In genomic region chr3:33372218-33373081, GRCh38 we compare ENCODE assay signal across 8 cellular contexts.
A peak's percentile ranks its signal among the peaks of the same experiment; 100 is the strongest.
DNase-seq lines count a peak whose midpoint lies in the region; ATAC-seq, FAIRE-seq and TF ChIP-seq lines count a peak whose summit lies in the region.

No MANE protein-coding gene starts in this region.

- H3K36me3 Mint-ChIP-seq in T-cell (no peaks in the 10 kb centered on the region), immature natural killer cell (no peaks in the 10 kb centered on the region)

- in situ Hi-C loops in GM12878 (cut with MboI), result loop anchor here (5.0 to 10.0 kb wide), 2 partner anchors 240 to 418 kb away; partner anchors contain the start of gene CCR4

- RAD21 ChIA-PET in GM12878 (lab: Charles Lee; ENCODE audit: unreplicated experiment), result interaction anchor here (0.8 to 3.7 kb wide), 16 partner anchors 8 to 431 kb away, joined by 3 to 160 read pairs (median 6); partner anchors contain the start of gene CRTAP

- intact Hi-C loops in GM12878 (cut with micrococcal nuclease; ENCODE audit: unreplicated experiment), result loop anchor here (1.0 kb wide), 2 partner anchors 241 to 425 kb away; no protein-coding TSS in a partner anchor

- CTCF ChIA-PET in T-cell (lab: Charles Lee), result interaction anchor here (0.5 to 3.2 kb wide), 25 partner anchors 9 to 705 kb away, joined by 3 to 40 read pairs (median 5); no protein-coding TSS in a partner anchor
- CTCF ChIA-PET in GM12878 (lab: Yijun Ruan, JAX), result interaction anchor here (0.7 to 6.1 kb wide), 55 partner anchors 8 to 637 kb away, joined by 3 to 319 read pairs (median 4); partner anchors contain the start of gene CCR4

- H4K20me1 ChIP-seq in GM12878 (ENCODE audit: control insufficient read depth, insufficient read depth), result no peaks in the 10 kb centered on the region

- H2AFZ ChIP-seq in GM12878 (ENCODE audit: control insufficient read depth, low read depth, low read length), result peak overlapping the region; percentile 64

- BruUV-seq in GM12878 (replicated peaks; lab: Mats Ljungman, UMichigan), result no TSS peak

- no peaks in the 10 kb centered on the region for H3K36me3 ChIP-seq in GM12878 (ENCODE audit: control insufficient read depth in 2 of 2, insufficient read depth in 2 of 2, low read length in 1 of 2)

- FAIRE-seq in GM12878 (lab: Jason Lieb, UNC), result peak; percentile 94

- TF ChIP-seq POLR2A in GM18505 (IDR thresholded peaks at IDR 0.05; ENCODE audit: borderline replicate concordance, extremely low read depth, insufficient read depth, insufficient read length) (no peak), GM12878 (IDR thresholded peaks at IDR 0.05; ENCODE audit: low read depth, low read length) (no peak)

- H3K27ac Mint-ChIP-seq in T-cell (no peak overlapping the region), immature natural killer cell (no peak overlapping the region)

- H3K4me3 ChIP-seq in GM12878, result no peak overlapping the region

- TF ChIP-seq CTCF in AG09319 (IDR thresholded peaks at IDR 0.05; ENCODE audit: low read depth, low read length) (peak; percentile 96), GM12878 (IDR thresholded peaks at IDR 0.05 in 2 of 3, conservative IDR thresholded peaks at IDR 0.05 in 1 of 3; ENCODE audit: control insufficient read depth in 2 of 3, extremely low read depth in 1 of 3, insufficient read depth in 1 of 3, low read depth in 3 of 3, low read length in 3 of 3) (peak; percentile 84 to 95 (median 86))

- H3K4me1 Mint-ChIP-seq in T-cell (peaks cover 1 to 8% (median 3%) of the 10 kb centered on the region in 3 donors), immature natural killer cell (peaks cover 0 to 7% of the 10 kb centered on the region in 2 donors)

- DNase-seq in AG09319 (ENCODE audit: extremely low read depth, low read depth) (no peak), HuH-7.5 (ENCODE audit: low spot score) (peak; percentile 23), T-cell (peak in 28 of 34 experiments; percentile 2 to 41 (median 24)), GM12878 (ENCODE audit: low read depth, low spot score) (no peak), immature natural killer cell (peak; percentile 13 to 26 (median 20)), NCI-H1436 (lab: John Stamatoyannopoulos, UW) (no peak)
- peak; percentile 5 to 21 for DNase-seq in stimulated activated CD4-positive, alpha-beta T cell treated with anti-CD3 and anti-CD28 coated beads, Interleukin-12 subunit alpha, Interleukin-12 subunit beta, amount 100 ng/mL, for 24 hours (ENCODE audit: low read depth in 2 of 2)

- peak; percentile 89 for TF ChIP-seq RAD21 in GM12878 (IDR thresholded peaks at IDR 0.05; ENCODE audit: insufficient read depth, low read depth, low read length)

- H3K9me3 Mint-ChIP-seq in T-cell, result no peaks in the 10 kb centered on the region
- no peaks in the 10 kb centered on the region for H3K9me3 Mint-ChIP-seq in immature natural killer cell

- H3K27ac ChIP-seq in GM12878 (ENCODE audit: control insufficient read depth, insufficient read depth), result no peak overlapping the region

- TF ChIP-seq EP300 in GM12878 (IDR thresholded peaks at IDR 0.05; ENCODE audit: borderline replicate concordance in 1 of 2, control insufficient read depth in 1 of 2, low read depth in 2 of 2, low read length in 2 of 2), result no peak

- SMC1A ChIA-PET in GM12878 (lab: Charles Lee; ENCODE audit: uncharacterized antibody, unreplicated experiment), result interaction anchor here (0.8 to 4.4 kb wide), 30 partner anchors 8 to 425 kb away, joined by 3 to 135 read pairs (median 4); no protein-coding TSS in a partner anchor

- ATAC-seq in GM18505 (IDR thresholded peaks at IDR 0.05; ENCODE audit: unreplicated experiment) (peak; percentile 54), T-cell (replicated peaks in 1 of 4) (peak; percentile 54 to 75 (median 63)), GM12878 (peak; percentile 82)

- no peaks in the 10 kb centered on the region for H3K79me2 ChIP-seq in GM12878 (ENCODE audit: control insufficient read depth, insufficient read depth, low read length)

- POLR2A ChIA-PET in T-cell (lab: Charles Lee) (interaction anchor here in 1 of 2 donors (0.6 kb wide), 2 partner anchors 815 to 1044 kb away, joined by 4 to 13 read pairs; no protein-coding TSS in a partner anchor), GM12878 (lab: Charles Lee) (interaction anchor here (0.5 to 1.0 kb wide), 5 partner anchors 69 to 262 kb away, joined by 3 to 11 read pairs (median 3); no protein-coding TSS in a partner anchor)

- H3K9me3 ChIP-seq in GM12878 (replicated peaks; ENCODE audit: control insufficient read depth, insufficient read depth, low read length), result no peaks in the 10 kb centered on the region; the same call in 2 of the 3 replicates

- H3K9ac ChIP-seq in GM12878 (ENCODE audit: control insufficient read depth, insufficient read depth, low read length), result no peak overlapping the region

- no peaks in the 10 kb centered on the region for H3K4me1 ChIP-seq in GM12878 (ENCODE audit: control insufficient read depth, insufficient read depth, low read length)

- H3K4me3 Mint-ChIP-seq in T-cell (no peak overlapping the region), immature natural killer cell (no peak overlapping the region)

- WGBS in GM12878 (ENCODE audit: insufficient coverage, insufficient replicate concordance, low lambda C conversion rate, missing lambda C conversion rate), result 37% methylated on average over 14 of the region's 14 CpGs

- peaks cover 17 to 19% of the 10 kb centered on the region in 2 donors for H3K27me3 Mint-ChIP-seq in T-cell
- peaks cover 0 to 12% (median 2%) of the 10 kb centered on the region in 3 donors for H3K27me3 Mint-ChIP-seq in immature natural killer cell (ENCODE audit: low read depth in 3 of 3)

- no peaks in the 10 kb centered on the region for H3K27me3 ChIP-seq in GM12878 (replicated peaks in 1 of 2; ENCODE audit: control insufficient read depth in 2 of 2, insufficient read depth in 2 of 2, low read length in 1 of 2)

- no peak overlapping the region for H3K4me2 ChIP-seq in GM12878 (ENCODE audit: control insufficient read depth, insufficient read depth)

TF ChIP-seq in GM12878, 131 proteins besides CTCF, POLR2A, EP300 and RAD21 (continues in another document):
- TF ChIP-seq FOXM1 (IDR thresholded peaks at IDR 0.05; ENCODE audit: low read depth, low read length) (peak; percentile 53; the same call in 1 of the 2 replicates), RB1 (IDR thresholded peaks at IDR 0.05; ENCODE audit: borderline replicate concordance) (0 out of 2 replicates have a peak, but pooled peaks have one; percentile 33), MAX (IDR thresholded peaks at IDR 0.05; ENCODE audit: low read depth, low read length) (no peak), SUPT20H (IDR thresholded peaks at IDR 0.05; ENCODE audit: borderline replicate concordance, control insufficient read depth, low read depth, low read length) (no peak), CREB1 (IDR thresholded peaks at IDR 0.05; ENCODE audit: low read depth) (0 out of 2 replicates have a peak, but pooled peaks have one; percentile 16), GABPA (IDR thresholded peaks at IDR 0.05; ENCODE audit: low read depth) (no peak), ZNF217 (IDR thresholded peaks at IDR 0.05) (no peak), ZBTB4 (CRISPR knock-in tag; IDR thresholded peaks at IDR 0.05) (no peak), POLR2AphosphoS5 (IDR thresholded peaks at IDR 0.05; ENCODE audit: low read length) (no peak), RCOR1 (conservative IDR thresholded peaks at IDR 0.05; ENCODE audit: low read depth, low read length) (no peak), EZH2 (IDR thresholded peaks at IDR 0.05; ENCODE audit: borderline replicate concordance, control insufficient read depth, low read depth, low read length) (no peak), ZNF622 (IDR thresholded peaks at IDR 0.05) (no peak), RUNX3 (IDR thresholded peaks at IDR 0.05; ENCODE audit: low read length) (no peak), CBX5 (IDR thresholded peaks at IDR 0.05; ENCODE audit: low read depth) (no peak), NFXL1 (IDR thresholded peaks at IDR 0.05; ENCODE audit: borderline replicate concordance) (no peak), CHD4 (IDR thresholded peaks at IDR 0.05) (no peak), SMC3 (IDR thresholded peaks at IDR 0.05; ENCODE audit: borderline replicate concordance, low read length) (peak; percentile 84), BACH1 (IDR thresholded peaks at IDR 0.05; ENCODE audit: borderline replicate concordance) (no peak)
- TF ChIP-seq, protein P1, sequence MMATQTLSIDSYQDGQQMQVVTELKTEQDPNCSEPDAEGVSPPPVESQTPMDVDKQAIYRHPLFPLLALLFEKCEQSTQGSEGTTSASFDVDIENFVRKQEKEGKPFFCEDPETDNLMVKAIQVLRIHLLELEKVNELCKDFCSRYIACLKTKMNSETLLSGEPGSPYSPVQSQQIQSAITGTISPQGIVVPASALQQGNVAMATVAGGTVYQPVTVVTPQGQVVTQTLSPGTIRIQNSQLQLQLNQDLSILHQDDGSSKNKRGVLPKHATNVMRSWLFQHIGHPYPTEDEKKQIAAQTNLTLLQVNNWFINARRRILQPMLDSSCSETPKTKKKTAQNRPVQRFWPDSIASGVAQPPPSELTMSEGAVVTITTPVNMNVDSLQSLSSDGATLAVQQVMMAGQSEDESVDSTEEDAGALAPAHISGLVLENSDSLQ (IDR thresholded peaks at IDR 0.05), result no peak

Comparison
In these comparisons a context has a peak if more than half of its experiments do, and no peak if none do; other contexts are left out.
1. DNase-seq: peak in HuH-7.5 (single experiment), T-cell (28 of 34), immature natural killer cell (3 of 3) and stimulated activated CD4-positive, alpha-beta T cell treated with anti-CD3 and anti-CD28 coated beads, Interleukin-12 subunit alpha, Interleukin-12 subunit beta, amount 100 ng/mL, for 24 hours (2 of 2); none in AG09319 (single experiment), GM12878 (single experiment) and NCI-H1436 (single experiment).
2. Peak in every context shown above with its lines, with median percentiles within 50 percentile points of each other: ATAC-seq.